ENCODE assay signal across 8 cellular contexts in the genomic region with DNA sequence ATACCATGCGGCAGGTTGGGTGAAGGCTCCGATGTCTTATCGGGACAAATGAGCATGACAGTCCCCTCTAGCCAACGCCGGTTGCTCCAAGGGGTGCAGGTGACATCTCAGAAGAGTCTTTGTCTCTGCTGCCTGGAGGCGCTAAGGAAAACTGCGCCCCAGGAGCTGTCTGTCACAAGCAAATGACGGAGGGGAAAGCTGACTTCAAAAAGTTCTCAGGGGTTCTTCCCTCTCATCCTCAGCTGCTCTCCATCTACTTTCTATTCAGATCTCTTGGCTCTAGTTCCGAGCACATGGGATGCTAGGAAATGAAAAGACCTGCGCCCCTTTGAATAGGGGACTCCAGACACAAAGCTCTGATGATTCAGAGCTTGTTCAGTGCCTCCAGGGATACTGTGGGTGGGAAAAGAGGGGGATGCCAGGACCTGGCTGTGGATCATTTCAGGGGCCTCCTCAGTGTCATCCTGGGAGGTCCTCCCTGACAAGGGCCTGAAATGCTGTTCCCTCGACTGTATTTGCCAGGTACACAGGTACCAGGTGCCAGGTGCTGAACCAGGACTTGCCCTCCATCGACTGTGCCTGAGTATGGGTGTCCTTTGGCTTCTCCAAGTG. TPM values are rescaled to one million over a fixed set of nuclear protein-coding genes. Genes with fewer than 3 reads are reported as not detected.
A peak's percentile ranks its signal among the peaks of the same experiment; 100 is the strongest.
DNase-seq lines count a peak whose midpoint lies in the region; ATAC-seq and TF ChIP-seq lines count a peak whose summit lies in the region.

No MANE protein-coding gene starts in this region.

- DNase-seq in activated T-cell treated with anti-CD3 and anti-CD28 coated beads, Interleukin-2, amount 50 U/mL, for 24 hours, result no peak
- no peak for DNase-seq in activated T-cell treated with anti-CD3 and anti-CD28 coated beads, Interleukin-2, amount 50 U/mL, for 48 hours
- DNase-seq in astrocyte of the cerebellum (ENCODE audit: low read depth) (no peak), left lung (no peak), tibial nerve (ENCODE audit: low spot score in 2 of 2) (no peak), HUDEP-2 (lab: John Stamatoyannopoulos, UW; ENCODE audit: unreplicated experiment in 76 of 76) (no peak)

- peaks cover 52% of the 10 kb centered on the region for H3K4me1 Mint-ChIP-seq in activated T-cell treated with anti-CD3 and anti-CD28 coated beads, Interleukin-2, amount 50 U/mL, for 24 hours (ENCODE audit: low read depth)

- 41 to 44% methylated on average over 12 of the region's 12 CpGs for WGBS in tibial nerve, 2 donors

- in situ Hi-C loops in astrocyte of the cerebellum (cut with HindIII; ENCODE audit: low sequenced_read_pairs), result no loop called here

- H3K4me1 ChIP-seq in left lung (peaks cover 16 to 57% of the 10 kb centered on the region in 2 donors), tibial nerve (peaks cover 0 to 45% (median 22%) of the 10 kb centered on the region in 4 donors)

- H3K4me3 Mint-ChIP-seq in activated T-cell treated with anti-CD3 and anti-CD28 coated beads, Interleukin-2, amount 50 U/mL, for 24 hours, result peak overlapping the region; percentile 97

- no peaks in the 10 kb centered on the region for H3K9me3 Mint-ChIP-seq in activated T-cell treated with anti-CD3 and anti-CD28 coated beads, Interleukin-2, amount 50 U/mL, for 24 hours

- intact Hi-C loops in left lung (cut with DNase I), result no loop called here

- no peak for TF ChIP-seq CTCF in astrocyte of the cerebellum (IDR thresholded peaks at IDR 0.05; ENCODE audit: low read depth, low read length, missing control alignments)
- TF ChIP-seq CTCF in left lung (IDR thresholded peaks at IDR 0.05), result no peak
- TF ChIP-seq CTCF in tibial nerve (IDR thresholded peaks at IDR 0.05), result no peak

- no peaks in the 10 kb centered on the region for H3K9me3 ChIP-seq in left lung
- H3K9me3 ChIP-seq in tibial nerve, result no peaks in the 10 kb centered on the region

- H3K27ac ChIP-seq in left lung (peak overlapping the region; percentile 89 to 92), tibial nerve (peak overlapping the region; percentile 61 to 87 (median 84))

- ATAC-seq in left lung (peak; percentile 3), esophagus mucosa (no peak), GM21423 (IDR thresholded peaks at IDR 0.05; ENCODE audit: unreplicated experiment) (no peak)

- no peak for TF ChIP-seq EP300 in tibial nerve (IDR thresholded peaks at IDR 0.05)

- peaks cover 31% of the 10 kb centered on the region for H3K36me3 Mint-ChIP-seq in activated T-cell treated with anti-CD3 and anti-CD28 coated beads, Interleukin-2, amount 50 U/mL, for 24 hours (ENCODE audit: low read depth)

- no peaks in the 10 kb centered on the region for H3K27me3 Mint-ChIP-seq in activated T-cell treated with anti-CD3 and anti-CD28 coated beads, Interleukin-2, amount 50 U/mL, for 24 hours

- no peak for TF ChIP-seq POLR2A in tibial nerve (IDR thresholded peaks at IDR 0.05)

- H3K27ac Mint-ChIP-seq in activated T-cell treated with anti-CD3 and anti-CD28 coated beads, Interleukin-2, amount 50 U/mL, for 24 hours, result peak overlapping the region; percentile 90

- H3K4me3 ChIP-seq in astrocyte of the cerebellum (ENCODE audit: low read depth, low read length), result peak overlapping the region; percentile 43
- H3K4me3 ChIP-seq in left lung, result peak overlapping the region; percentile 62 to 79
- peak overlapping the region; percentile 49 to 76 (median 64) for H3K4me3 ChIP-seq in tibial nerve

- H3K36me3 ChIP-seq in left lung, result no peaks in the 10 kb centered on the region
- no peaks in the 10 kb centered on the region for H3K36me3 ChIP-seq in tibial nerve

- H3K27me3 ChIP-seq in left lung (no peaks in the 10 kb centered on the region), tibial nerve (no peaks in the 10 kb centered on the region)

RNA-seq across cellular contexts. Expression of gene KIAA0040, which starts 0.9 kb away (rescaled TPM):
- total RNA-seq in left lung (10 to 100 TPM; 24.4 to 42.9 TPM), tibial nerve (10 to 100 TPM; 16.9 to 28.8 (median 20.3) TPM), esophagus mucosa (6.3 TPM)
